8 cellular contexts compared by ENCODE assay signal in genomic region chr9:120579750-120580590, GRCh38. TPM values are rescaled to one million over a fixed set of nuclear protein-coding genes. Genes with fewer than 3 reads are reported as not detected.
DNase-seq lines count a peak whose midpoint lies in the region; ATAC-seq and TF ChIP-seq lines count a peak whose summit lies in the region.

TSS of gene CDK5RAP2 (minus strand) at chr9:120580167. CDS start at chr9:120579978, 189 bp downstream.

- peaks cover 49% of the 10 kb centered on the region for H3K79me2 ChIP-seq in PC-3 (ENCODE audit: low read length)

- intact Hi-C loops in PC-3 (cut with micrococcal nuclease) = no loop called here
- intact Hi-C loops in mucosa of descending colon (cut with DNase I, micrococcal nuclease) = no loop called here

- no peaks in the 10 kb centered on the region for H3K9me2 ChIP-seq in PC-3 (replicated peaks; ENCODE audit: low read length)

- H3K4me2 ChIP-seq in PC-3 (ENCODE audit: low read length) = peak within 1 kb of the TSS; percentile 90

- BruUV-seq in PC-3 (replicated peaks; lab: Mats Ljungman, UMichigan) = no TSS peak

- no peaks in the 10 kb centered on the region for H3K9me3 ChIP-seq in PC-3 (ENCODE audit: low read length)
- no peaks in the 10 kb centered on the region for H3K9me3 ChIP-seq in mucosa of descending colon

- TF ChIP-seq CTCF in PC-3 (conservative IDR thresholded peaks at IDR 0.05; ENCODE audit: low read depth, low read length) = no peak
- no peak for TF ChIP-seq CTCF in mucosa of descending colon (IDR thresholded peaks at IDR 0.05)

- peak; percentile 96 for ATAC-seq in GM21576 (IDR thresholded peaks at IDR 0.05; ENCODE audit: unreplicated experiment)
- ATAC-seq in PC-3 = peak; percentile 97
- peak; percentile 100 for ATAC-seq in mucosa of descending colon

- TF ChIP-seq EP300 in Ishikawa (IDR thresholded peaks at IDR 0.05; ENCODE audit: borderline replicate concordance) = no peak

- no peaks in the 10 kb centered on the region for H4K20me1 ChIP-seq in PC-3 (ENCODE audit: low read length)

- no peak for TF ChIP-seq RAD21 in Ishikawa (IDR thresholded peaks at IDR 0.05; ENCODE audit: low read depth)

- H3K27me3 ChIP-seq in PC-3 (ENCODE audit: low read length) = no peaks in the 10 kb centered on the region

- peak within 1 kb of the TSS; percentile 86 for H3K9ac ChIP-seq in PC-3 (ENCODE audit: low read length)

- H3K36me3 ChIP-seq in PC-3 (ENCODE audit: low read depth, low read length) (no peaks in the 10 kb centered on the region), mucosa of descending colon (ENCODE audit: low read depth) (no peaks in the 10 kb centered on the region)

- DNase-seq in DMS114 treated with DMSO at 0.1 percent for 48 hours (lab: John Stamatoyannopoulos, UW; ENCODE audit: unreplicated experiment) (peak; percentile 95), PC-3 (peak; percentile 96), activated T-cell treated with anti-CD3 and anti-CD28 coated beads for 48 hours (ENCODE audit: low read depth) (peak; percentile 88), epithelial cell of prostate (ENCODE audit: low read depth, low spot score) (peak; percentile 84), mucosa of descending colon (peak; percentile 93 to 97 (median 93))
- peak; percentile 83 for DNase-seq in stimulated activated CD8-positive, alpha-beta memory T cell treated with anti-CD3 and anti-CD28 coated beads, Interleukin-4, amount 100 ng/mL, for 24 hours (ENCODE audit: low read depth)

- POLR2A ChIA-PET in PC-3 (lab: Charles Lee; ENCODE audit: unreplicated experiment) = interaction anchor here (0.7 kb wide), 1 partner anchor 21 kb away, joined by 7 read pairs; no protein-coding TSS in a partner anchor

- H3K27ac ChIP-seq in PC-3 (ENCODE audit: low read length) (peak within 1 kb of the TSS; percentile 8; the same call in 1 of the 2 replicates), epithelial cell of prostate (peak within 1 kb of the TSS; percentile 14)

- H3F3A ChIP-seq in PC-3 (ENCODE audit: low read length, unreplicated experiment) = no peaks in the 10 kb centered on the region

- H3K4me3 ChIP-seq in PC-3 (ENCODE audit: low read length) = peak within 1 kb of the TSS; percentile 94
- peak within 1 kb of the TSS; percentile 88 for H3K4me3 ChIP-seq in mucosa of descending colon

- CTCF ChIA-PET in PC-3 (lab: Charles Lee) = no interaction called here

- H3K4me1 ChIP-seq in PC-3 (ENCODE audit: insufficient read depth, low read length) = peaks cover 7% of the 10 kb centered on the region; the same call in 1 of the 2 replicates
- H3K4me1 ChIP-seq in mucosa of descending colon (ENCODE audit: low read depth) = peaks cover 9% of the 10 kb centered on the region

- peak within 1 kb of the TSS; percentile 93 for H2AFZ ChIP-seq in PC-3 (ENCODE audit: low read length)

TF ChIP-seq in Ishikawa, 13 proteins besides CTCF, POLR2A, EP300 and RAD21:
- TF ChIP-seq TCF12 (IDR thresholded peaks at IDR 0.05; ENCODE audit: low read depth) = no peak
- peak; percentile 91 for TF ChIP-seq TAF1 (IDR thresholded peaks at IDR 0.05; ENCODE audit: low read depth)
- no peak for TF ChIP-seq NFIC (IDR thresholded peaks at IDR 0.05)
- 0 out of 2 replicates have a peak, but pooled peaks have one; percentile 25 for TF ChIP-seq USF1 (IDR thresholded peaks at IDR 0.05)
- TF ChIP-seq REST (IDR thresholded peaks at IDR 0.05; ENCODE audit: low read depth) = no peak
- no peak for TF ChIP-seq CEBPB (IDR thresholded peaks at IDR 0.05)
- peak; percentile 51; the same call in 1 of the 2 replicates for TF ChIP-seq ZBTB7A (IDR thresholded peaks at IDR 0.05; ENCODE audit: low read depth)
- peak; percentile 100 for TF ChIP-seq YY1 (IDR thresholded peaks at IDR 0.05; ENCODE audit: low read depth)
- peak; percentile 82 for TF ChIP-seq CREB1 (IDR thresholded peaks at IDR 0.05; ENCODE audit: low read depth)
- TF ChIP-seq MAX (IDR thresholded peaks at IDR 0.05) = peak; percentile 93
- TF ChIP-seq EGR1 (IDR thresholded peaks at IDR 0.05) = peak; percentile 99
- peak; percentile 35; the same call in 1 of the 2 replicates for TF ChIP-seq TEAD4 (IDR thresholded peaks at IDR 0.05)
- no peak for TF ChIP-seq FOXM1 (IDR thresholded peaks at IDR 0.05; ENCODE audit: borderline replicate concordance, low read depth)
TF ChIP-seq in Ishikawa: peak in this region for 8.

RNA-seq across cellular contexts. Expression of gene CDK5RAP2, which starts in this region (rescaled TPM):
- 37.4 and 41.0 TPM in 2 replicates for total RNA-seq in PC-3 (2014; rRNA removed)
- total RNA-seq in mucosa of descending colon = 10 to 100 TPM; 27.0 to 62.4 (median 35.1) TPM

Comparison
In these comparisons a context has a peak if more than half of its experiments do, and no peak if none do; other contexts are left out.
1. Peak in every context shown above with its lines: DNase-seq, ATAC-seq, H3K4me3 ChIP-seq and H3K27ac ChIP-seq.